1 cellular context compared by ENCODE assay signal in the genomic region with DNA sequence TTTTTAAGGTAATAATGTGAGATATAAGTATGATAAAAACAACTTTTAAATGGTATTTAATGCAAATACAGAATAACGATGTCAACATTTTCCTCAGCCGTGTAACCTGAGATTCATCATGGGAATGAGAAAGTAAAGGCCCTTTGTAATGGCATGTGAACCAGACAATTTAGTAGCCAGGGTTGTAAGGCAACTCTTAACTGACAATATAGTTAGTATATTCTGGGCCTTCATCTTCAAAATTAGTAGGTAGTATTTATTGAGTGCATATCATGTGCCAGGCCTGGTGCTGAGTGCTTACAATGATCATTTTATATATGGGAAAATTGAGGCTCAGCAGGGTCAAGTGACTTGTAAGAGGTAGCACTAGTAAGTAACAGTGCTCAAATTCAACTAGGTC.
TF ChIP-seq lines count a peak whose summit lies in the region.

No MANE protein-coding gene starts in this region.

TF ChIP-seq in K562, 482 proteins besides CTCF, POLR2A, EP300 and RAD21:
- TF ChIP-seq, protein P1, sequence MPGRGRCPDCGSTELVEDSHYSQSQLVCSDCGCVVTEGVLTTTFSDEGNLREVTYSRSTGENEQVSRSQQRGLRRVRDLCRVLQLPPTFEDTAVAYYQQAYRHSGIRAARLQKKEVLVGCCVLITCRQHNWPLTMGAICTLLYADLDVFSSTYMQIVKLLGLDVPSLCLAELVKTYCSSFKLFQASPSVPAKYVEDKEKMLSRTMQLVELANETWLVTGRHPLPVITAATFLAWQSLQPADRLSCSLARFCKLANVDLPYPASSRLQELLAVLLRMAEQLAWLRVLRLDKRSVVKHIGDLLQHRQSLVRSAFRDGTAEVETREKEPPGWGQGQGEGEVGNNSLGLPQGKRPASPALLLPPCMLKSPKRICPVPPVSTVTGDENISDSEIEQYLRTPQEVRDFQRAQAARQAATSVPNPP (IDR thresholded peaks at IDR 0.05; ENCODE audit: borderline replicate concordance, insufficient read depth, insufficient read length) = no peak
- TF ChIP-seq, protein P2, sequence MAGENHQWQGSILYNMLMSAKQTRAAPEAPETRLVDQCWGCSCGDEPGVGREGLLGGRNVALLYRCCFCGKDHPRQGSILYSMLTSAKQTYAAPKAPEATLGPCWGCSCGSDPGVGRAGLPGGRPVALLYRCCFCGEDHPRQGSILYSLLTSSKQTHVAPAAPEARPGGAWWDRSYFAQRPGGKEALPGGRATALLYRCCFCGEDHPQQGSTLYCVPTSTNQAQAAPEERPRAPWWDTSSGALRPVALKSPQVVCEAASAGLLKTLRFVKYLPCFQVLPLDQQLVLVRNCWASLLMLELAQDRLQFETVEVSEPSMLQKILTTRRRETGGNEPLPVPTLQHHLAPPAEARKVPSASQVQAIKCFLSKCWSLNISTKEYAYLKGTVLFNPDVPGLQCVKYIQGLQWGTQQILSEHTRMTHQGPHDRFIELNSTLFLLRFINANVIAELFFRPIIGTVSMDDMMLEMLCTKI (IDR thresholded peaks at IDR 0.05; ENCODE audit: partially characterized antibody) = no peak
- TF ChIP-seq, protein P3, sequence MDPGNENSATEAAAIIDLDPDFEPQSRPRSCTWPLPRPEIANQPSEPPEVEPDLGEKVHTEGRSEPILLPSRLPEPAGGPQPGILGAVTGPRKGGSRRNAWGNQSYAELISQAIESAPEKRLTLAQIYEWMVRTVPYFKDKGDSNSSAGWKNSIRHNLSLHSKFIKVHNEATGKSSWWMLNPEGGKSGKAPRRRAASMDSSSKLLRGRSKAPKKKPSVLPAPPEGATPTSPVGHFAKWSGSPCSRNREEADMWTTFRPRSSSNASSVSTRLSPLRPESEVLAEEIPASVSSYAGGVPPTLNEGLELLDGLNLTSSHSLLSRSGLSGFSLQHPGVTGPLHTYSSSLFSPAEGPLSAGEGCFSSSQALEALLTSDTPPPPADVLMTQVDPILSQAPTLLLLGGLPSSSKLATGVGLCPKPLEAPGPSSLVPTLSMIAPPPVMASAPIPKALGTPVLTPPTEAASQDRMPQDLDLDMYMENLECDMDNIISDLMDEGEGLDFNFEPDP (CRISPR knock-in tag; IDR thresholded peaks at IDR 0.05) = no peak
- TF ChIP-seq L3MBTL2 (IDR thresholded peaks at IDR 0.05) = no peak
